ENCODE assay signal across 1 cellular context in the genomic region with DNA sequence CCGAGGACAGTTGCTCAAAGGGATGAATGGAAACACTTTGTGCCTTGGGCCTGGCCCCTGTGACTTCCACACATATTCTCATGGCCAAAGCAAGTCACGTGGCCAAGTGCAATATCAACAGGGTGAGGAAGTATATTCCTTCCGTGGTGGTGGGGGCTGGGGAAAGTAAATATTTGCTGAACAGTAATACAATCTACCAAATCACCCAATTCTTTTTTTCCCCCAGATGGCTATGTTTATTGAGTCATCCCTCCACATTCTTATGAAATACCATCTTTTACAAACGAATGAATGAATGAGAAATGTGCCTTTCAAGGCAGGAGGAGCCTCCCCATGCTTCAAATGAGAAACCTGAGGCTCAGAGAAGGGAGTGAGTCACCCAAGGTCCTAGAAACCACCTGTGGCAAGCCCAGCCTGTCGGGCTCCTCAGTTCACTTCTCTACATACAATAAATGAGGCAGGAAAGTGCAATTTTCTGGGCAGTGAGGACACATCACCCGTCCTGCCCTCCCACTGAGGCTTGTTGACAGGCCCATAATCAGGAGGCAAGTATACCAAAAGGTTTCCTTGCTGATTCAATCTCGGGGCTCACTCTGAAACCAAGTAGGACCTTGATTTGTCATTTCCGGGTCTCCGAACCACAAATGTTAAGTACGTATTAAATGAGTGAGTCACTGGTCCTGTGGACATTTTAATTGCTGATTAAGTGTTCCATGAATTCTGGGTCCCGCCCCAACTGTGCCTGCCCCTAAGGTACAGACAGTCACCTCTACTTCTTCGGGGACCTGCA.
A peak's percentile ranks its signal among the peaks of the same experiment; 100 is the strongest.
TF ChIP-seq lines count a peak whose summit lies in the region.

No MANE protein-coding gene starts in this region.

TF ChIP-seq in K562, 482 proteins besides CTCF, POLR2A, EP300 and RAD21 (continued from another document and continues in another):
- TF ChIP-seq, protein P1, sequence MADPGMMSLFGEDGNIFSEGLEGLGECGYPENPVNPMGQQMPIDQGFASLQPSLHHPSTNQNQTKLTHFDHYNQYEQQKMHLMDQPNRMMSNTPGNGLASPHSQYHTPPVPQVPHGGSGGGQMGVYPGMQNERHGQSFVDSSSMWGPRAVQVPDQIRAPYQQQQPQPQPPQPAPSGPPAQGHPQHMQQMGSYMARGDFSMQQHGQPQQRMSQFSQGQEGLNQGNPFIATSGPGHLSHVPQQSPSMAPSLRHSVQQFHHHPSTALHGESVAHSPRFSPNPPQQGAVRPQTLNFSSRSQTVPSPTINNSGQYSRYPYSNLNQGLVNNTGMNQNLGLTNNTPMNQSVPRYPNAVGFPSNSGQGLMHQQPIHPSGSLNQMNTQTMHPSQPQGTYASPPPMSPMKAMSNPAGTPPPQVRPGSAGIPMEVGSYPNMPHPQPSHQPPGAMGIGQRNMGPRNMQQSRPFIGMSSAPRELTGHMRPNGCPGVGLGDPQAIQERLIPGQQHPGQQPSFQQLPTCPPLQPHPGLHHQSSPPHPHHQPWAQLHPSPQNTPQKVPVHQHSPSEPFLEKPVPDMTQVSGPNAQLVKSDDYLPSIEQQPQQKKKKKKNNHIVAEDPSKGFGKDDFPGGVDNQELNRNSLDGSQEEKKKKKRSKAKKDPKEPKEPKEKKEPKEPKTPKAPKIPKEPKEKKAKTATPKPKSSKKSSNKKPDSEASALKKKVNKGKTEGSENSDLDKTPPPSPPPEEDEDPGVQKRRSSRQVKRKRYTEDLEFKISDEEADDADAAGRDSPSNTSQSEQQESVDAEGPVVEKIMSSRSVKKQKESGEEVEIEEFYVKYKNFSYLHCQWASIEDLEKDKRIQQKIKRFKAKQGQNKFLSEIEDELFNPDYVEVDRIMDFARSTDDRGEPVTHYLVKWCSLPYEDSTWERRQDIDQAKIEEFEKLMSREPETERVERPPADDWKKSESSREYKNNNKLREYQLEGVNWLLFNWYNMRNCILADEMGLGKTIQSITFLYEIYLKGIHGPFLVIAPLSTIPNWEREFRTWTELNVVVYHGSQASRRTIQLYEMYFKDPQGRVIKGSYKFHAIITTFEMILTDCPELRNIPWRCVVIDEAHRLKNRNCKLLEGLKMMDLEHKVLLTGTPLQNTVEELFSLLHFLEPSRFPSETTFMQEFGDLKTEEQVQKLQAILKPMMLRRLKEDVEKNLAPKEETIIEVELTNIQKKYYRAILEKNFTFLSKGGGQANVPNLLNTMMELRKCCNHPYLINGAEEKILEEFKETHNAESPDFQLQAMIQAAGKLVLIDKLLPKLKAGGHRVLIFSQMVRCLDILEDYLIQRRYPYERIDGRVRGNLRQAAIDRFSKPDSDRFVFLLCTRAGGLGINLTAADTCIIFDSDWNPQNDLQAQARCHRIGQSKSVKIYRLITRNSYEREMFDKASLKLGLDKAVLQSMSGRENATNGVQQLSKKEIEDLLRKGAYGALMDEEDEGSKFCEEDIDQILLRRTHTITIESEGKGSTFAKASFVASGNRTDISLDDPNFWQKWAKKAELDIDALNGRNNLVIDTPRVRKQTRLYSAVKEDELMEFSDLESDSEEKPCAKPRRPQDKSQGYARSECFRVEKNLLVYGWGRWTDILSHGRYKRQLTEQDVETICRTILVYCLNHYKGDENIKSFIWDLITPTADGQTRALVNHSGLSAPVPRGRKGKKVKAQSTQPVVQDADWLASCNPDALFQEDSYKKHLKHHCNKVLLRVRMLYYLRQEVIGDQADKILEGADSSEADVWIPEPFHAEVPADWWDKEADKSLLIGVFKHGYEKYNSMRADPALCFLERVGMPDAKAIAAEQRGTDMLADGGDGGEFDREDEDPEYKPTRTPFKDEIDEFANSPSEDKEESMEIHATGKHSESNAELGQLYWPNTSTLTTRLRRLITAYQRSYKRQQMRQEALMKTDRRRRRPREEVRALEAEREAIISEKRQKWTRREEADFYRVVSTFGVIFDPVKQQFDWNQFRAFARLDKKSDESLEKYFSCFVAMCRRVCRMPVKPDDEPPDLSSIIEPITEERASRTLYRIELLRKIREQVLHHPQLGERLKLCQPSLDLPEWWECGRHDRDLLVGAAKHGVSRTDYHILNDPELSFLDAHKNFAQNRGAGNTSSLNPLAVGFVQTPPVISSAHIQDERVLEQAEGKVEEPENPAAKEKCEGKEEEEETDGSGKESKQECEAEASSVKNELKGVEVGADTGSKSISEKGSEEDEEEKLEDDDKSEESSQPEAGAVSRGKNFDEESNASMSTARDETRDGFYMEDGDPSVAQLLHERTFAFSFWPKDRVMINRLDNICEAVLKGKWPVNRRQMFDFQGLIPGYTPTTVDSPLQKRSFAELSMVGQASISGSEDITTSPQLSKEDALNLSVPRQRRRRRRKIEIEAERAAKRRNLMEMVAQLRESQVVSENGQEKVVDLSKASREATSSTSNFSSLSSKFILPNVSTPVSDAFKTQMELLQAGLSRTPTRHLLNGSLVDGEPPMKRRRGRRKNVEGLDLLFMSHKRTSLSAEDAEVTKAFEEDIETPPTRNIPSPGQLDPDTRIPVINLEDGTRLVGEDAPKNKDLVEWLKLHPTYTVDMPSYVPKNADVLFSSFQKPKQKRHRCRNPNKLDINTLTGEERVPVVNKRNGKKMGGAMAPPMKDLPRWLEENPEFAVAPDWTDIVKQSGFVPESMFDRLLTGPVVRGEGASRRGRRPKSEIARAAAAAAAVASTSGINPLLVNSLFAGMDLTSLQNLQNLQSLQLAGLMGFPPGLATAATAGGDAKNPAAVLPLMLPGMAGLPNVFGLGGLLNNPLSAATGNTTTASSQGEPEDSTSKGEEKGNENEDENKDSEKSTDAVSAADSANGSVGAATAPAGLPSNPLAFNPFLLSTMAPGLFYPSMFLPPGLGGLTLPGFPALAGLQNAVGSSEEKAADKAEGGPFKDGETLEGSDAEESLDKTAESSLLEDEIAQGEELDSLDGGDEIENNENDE (IDR thresholded peaks at IDR 0.05; ENCODE audit: low read depth, low read length): no peak
- TF ChIP-seq ATF7 (IDR thresholded peaks at IDR 0.05): peak; percentile 83
- TF ChIP-seq TFE3 (CRISPR knock-in tag; IDR thresholded peaks at IDR 0.05): peak; percentile 87
- TF ChIP-seq, protein P2, sequence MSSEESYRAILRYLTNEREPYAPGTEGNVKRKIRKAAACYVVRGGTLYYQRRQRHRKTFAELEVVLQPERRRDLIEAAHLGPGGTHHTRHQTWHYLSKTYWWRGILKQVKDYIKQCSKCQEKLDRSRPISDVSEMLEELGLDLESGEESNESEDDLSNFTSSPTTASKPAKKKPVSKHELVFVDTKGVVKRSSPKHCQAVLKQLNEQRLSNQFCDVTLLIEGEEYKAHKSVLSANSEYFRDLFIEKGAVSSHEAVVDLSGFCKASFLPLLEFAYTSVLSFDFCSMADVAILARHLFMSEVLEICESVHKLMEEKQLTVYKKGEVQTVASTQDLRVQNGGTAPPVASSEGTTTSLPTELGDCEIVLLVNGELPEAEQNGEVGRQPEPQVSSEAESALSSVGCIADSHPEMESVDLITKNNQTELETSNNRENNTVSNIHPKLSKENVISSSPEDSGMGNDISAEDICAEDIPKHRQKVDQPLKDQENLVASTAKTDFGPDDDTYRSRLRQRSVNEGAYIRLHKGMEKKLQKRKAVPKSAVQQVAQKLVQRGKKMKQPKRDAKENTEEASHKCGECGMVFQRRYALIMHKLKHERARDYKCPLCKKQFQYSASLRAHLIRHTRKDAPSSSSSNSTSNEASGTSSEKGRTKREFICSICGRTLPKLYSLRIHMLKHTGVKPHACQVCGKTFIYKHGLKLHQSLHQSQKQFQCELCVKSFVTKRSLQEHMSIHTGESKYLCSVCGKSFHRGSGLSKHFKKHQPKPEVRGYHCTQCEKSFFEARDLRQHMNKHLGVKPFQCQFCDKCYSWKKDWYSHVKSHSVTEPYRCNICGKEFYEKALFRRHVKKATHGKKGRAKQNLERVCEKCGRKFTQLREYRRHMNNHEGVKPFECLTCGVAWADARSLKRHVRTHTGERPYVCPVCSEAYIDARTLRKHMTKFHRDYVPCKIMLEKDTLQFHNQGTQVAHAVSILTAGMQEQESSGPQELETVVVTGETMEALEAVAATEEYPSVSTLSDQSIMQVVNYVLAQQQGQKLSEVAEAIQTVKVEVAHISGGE (CRISPR knock-in tag; IDR thresholded peaks at IDR 0.05): peak in 1 of 3 experiments; percentile 43; a peak in 1 of 6 replicates
- no peak for TF ChIP-seq DNMT1 (IDR thresholded peaks at IDR 0.05)
- TF ChIP-seq TRIM28 (IDR thresholded peaks at IDR 0.05): no peak
- TF ChIP-seq ETV1 (tag; conservative IDR thresholded peaks at IDR 0.05; ENCODE audit: low read depth): peak; percentile 87
- TF ChIP-seq HNRNPUL1 (IDR thresholded peaks at IDR 0.05; ENCODE audit: low read length): no peak
- peak; percentile 55; the same call in 1 of the 2 replicates for TF ChIP-seq GTF2E2 (tag; IDR thresholded peaks at IDR 0.05)
- TF ChIP-seq, protein P3, sequence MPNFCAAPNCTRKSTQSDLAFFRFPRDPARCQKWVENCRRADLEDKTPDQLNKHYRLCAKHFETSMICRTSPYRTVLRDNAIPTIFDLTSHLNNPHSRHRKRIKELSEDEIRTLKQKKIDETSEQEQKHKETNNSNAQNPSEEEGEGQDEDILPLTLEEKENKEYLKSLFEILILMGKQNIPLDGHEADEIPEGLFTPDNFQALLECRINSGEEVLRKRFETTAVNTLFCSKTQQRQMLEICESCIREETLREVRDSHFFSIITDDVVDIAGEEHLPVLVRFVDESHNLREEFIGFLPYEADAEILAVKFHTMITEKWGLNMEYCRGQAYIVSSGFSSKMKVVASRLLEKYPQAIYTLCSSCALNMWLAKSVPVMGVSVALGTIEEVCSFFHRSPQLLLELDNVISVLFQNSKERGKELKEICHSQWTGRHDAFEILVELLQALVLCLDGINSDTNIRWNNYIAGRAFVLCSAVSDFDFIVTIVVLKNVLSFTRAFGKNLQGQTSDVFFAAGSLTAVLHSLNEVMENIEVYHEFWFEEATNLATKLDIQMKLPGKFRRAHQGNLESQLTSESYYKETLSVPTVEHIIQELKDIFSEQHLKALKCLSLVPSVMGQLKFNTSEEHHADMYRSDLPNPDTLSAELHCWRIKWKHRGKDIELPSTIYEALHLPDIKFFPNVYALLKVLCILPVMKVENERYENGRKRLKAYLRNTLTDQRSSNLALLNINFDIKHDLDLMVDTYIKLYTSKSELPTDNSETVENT (CRISPR knock-in tag; IDR thresholded peaks at IDR 0.05): no peak
- TF ChIP-seq CXXC5 (CRISPR knock-in tag; IDR thresholded peaks at IDR 0.05): peak; percentile 31; the same call in 1 of the 2 replicates
- peak in 1 of 2 experiments; percentile 4; a peak in 1 of 4 replicates for TF ChIP-seq TRIM24 (IDR thresholded peaks at IDR 0.05)
- no peak for TF ChIP-seq TAF1 (IDR thresholded peaks at IDR 0.05; ENCODE audit: control insufficient read depth, extremely low read depth, insufficient read depth, low read length, severe bottlenecking)
- TF ChIP-seq, protein P4, sequence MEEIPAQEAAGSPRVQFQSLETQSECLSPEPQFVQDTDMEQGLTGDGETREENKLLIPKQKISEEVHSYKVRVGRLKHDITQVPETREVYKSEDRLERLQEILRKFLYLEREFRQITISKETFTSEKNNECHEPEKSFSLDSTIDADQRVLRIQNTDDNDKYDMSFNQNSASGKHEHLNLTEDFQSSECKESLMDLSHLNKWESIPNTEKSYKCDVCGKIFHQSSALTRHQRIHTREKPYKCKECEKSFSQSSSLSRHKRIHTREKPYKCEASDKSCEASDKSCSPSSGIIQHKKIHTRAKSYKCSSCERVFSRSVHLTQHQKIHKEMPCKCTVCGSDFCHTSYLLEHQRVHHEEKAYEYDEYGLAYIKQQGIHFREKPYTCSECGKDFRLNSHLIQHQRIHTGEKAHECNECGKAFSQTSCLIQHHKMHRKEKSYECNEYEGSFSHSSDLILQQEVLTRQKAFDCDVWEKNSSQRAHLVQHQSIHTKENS (CRISPR knock-in tag; IDR thresholded peaks at IDR 0.05): no peak
- peak; percentile 58; the same call in 1 of the 2 replicates for TF ChIP-seq MYC (IDR thresholded peaks at IDR 0.05; ENCODE audit: low read depth, low read length)
- no peak for TF ChIP-seq MYC (CRISPR knock-in tag; IDR thresholded peaks at IDR 0.05; ENCODE audit: borderline replicate concordance, low read depth)
- TF ChIP-seq ZNF3 (CRISPR knock-in tag; IDR thresholded peaks at IDR 0.05): no peak
- no peak for TF ChIP-seq ATF1 (CRISPR knock-in tag; IDR thresholded peaks at IDR 0.05)
- TF ChIP-seq ATF1 (tag; IDR thresholded peaks at IDR 0.05): peak; percentile 84
- TF ChIP-seq, protein P5, sequence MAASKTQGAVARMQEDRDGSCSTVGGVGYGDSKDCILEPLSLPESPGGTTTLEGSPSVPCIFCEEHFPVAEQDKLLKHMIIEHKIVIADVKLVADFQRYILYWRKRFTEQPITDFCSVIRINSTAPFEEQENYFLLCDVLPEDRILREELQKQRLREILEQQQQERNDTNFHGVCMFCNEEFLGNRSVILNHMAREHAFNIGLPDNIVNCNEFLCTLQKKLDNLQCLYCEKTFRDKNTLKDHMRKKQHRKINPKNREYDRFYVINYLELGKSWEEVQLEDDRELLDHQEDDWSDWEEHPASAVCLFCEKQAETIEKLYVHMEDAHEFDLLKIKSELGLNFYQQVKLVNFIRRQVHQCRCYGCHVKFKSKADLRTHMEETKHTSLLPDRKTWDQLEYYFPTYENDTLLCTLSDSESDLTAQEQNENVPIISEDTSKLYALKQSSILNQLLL (CRISPR knock-in tag; IDR thresholded peaks at IDR 0.05; ENCODE audit: borderline replicate concordance): no peak
- no peak for TF ChIP-seq ZNF263 (CRISPR knock-in tag; IDR thresholded peaks at IDR 0.05; ENCODE audit: borderline replicate concordance)
- no peak for TF ChIP-seq ZNF324 (CRISPR knock-in tag; IDR thresholded peaks at IDR 0.05)
- no peak for TF ChIP-seq ZNF124 (CRISPR knock-in tag; IDR thresholded peaks at IDR 0.05)
- peak; percentile 95 for TF ChIP-seq USF1 (CRISPR knock-in tag; IDR thresholded peaks at IDR 0.05)
- TF ChIP-seq FOSL1 (tag; conservative IDR thresholded peaks at IDR 0.05): peak; percentile 100
- TF ChIP-seq DMBX1 (CRISPR knock-in tag; IDR thresholded peaks at IDR 0.05; ENCODE audit: borderline replicate concordance): 0 out of 2 replicates have a peak, but pooled peaks have one; percentile 17
- TF ChIP-seq NFE2 (IDR thresholded peaks at IDR 0.05; ENCODE audit: low read depth): peak; percentile 26; the same call in 1 of the 2 replicates
- TF ChIP-seq MAX (CRISPR knock-in tag; IDR thresholded peaks at IDR 0.05): peak; percentile 75
- TF ChIP-seq ZNF23 (CRISPR knock-in tag; IDR thresholded peaks at IDR 0.05): no peak
- peak; percentile 68 for TF ChIP-seq SPI1 (IDR thresholded peaks at IDR 0.05; ENCODE audit: borderline replicate concordance, low read depth, low read length)
